ENCODE assay signal across 5 cellular contexts in genomic region chr15:47985568-47985967, GRCh38.
"Had no signal": no experiment of that assay in that cellular context is flagged by ENCODE, and none has a peak within 500 bp of the region (broad histone marks: within the 10 kb centered on the region; RNA-seq: fewer than 3 reads in every experiment).

No MANE protein-coding gene starts in this region.

- DNase-seq: H9, HCEC 1CT, IMR-90 had no signal

- H3K9me3 Mint-ChIP-seq: GM23338, H9 had no signal

- H3K4me3 Mint-ChIP-seq: GM23338, H9 had no signal

- H3K4me3 ChIP-seq: GM23338, K562 had no signal

- ATAC-seq: GM23338, K562 had no signal

- H2AFZ ChIP-seq: GM23338 had no signal

- H3K27ac Mint-ChIP-seq: GM23338, H9 had no signal

- H3K4me2 ChIP-seq: GM23338 had no signal
